ENCODE assay signal across 1 cellular context in the genomic region with DNA sequence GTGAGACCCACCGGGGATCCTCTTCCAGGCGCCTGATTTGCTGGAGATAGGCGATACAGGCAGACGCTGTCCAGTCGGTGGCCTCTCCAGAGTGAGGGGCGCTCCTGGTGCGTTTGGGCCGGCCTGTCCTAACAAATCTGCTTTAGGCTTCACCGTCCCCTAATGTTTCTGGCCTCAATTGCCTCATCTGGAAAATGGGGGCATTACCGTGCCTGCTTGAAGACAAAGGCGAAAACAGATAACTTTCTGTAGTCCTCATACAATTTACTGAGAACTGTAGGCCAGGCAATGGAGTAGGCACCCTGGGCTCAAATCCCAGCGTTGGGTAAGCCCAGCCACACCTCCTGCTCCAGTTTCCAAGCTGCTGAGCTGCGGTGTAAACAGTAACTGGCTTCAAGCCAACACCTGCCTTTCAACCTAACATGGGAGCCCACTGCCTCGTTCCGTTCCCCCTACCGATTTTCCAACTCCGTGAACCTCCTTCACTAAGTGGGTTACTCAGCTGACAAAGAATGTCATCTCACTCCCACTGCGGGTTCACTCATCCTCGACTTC.
TF ChIP-seq lines count a peak whose summit lies in the region.

No MANE protein-coding gene starts in this region.

TF ChIP-seq in GM12878, 131 proteins besides CTCF, POLR2A, EP300 and RAD21 (continued from another document):
- TF ChIP-seq, protein P1, sequence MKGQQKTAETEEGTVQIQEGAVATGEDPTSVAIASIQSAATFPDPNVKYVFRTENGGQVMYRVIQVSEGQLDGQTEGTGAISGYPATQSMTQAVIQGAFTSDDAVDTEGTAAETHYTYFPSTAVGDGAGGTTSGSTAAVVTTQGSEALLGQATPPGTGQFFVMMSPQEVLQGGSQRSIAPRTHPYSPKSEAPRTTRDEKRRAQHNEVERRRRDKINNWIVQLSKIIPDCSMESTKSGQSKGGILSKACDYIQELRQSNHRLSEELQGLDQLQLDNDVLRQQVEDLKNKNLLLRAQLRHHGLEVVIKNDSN (IDR thresholded peaks at IDR 0.05; ENCODE audit: borderline replicate concordance, extremely low read length, insufficient read depth, low read depth, low read length) = no peak
- TF ChIP-seq, protein P2, sequence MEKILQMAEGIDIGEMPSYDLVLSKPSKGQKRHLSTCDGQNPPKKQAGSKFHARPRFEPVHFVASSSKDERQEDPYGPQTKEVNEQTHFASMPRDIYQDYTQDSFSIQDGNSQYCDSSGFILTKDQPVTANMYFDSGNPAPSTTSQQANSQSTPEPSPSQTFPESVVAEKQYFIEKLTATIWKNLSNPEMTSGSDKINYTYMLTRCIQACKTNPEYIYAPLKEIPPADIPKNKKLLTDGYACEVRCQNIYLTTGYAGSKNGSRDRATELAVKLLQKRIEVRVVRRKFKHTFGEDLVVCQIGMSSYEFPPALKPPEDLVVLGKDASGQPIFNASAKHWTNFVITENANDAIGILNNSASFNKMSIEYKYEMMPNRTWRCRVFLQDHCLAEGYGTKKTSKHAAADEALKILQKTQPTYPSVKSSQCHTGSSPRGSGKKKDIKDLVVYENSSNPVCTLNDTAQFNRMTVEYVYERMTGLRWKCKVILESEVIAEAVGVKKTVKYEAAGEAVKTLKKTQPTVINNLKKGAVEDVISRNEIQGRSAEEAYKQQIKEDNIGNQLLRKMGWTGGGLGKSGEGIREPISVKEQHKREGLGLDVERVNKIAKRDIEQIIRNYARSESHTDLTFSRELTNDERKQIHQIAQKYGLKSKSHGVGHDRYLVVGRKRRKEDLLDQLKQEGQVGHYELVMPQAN (conservative IDR thresholded peaks at IDR 0.05) = no peak
- TF ChIP-seq SIN3A (IDR thresholded peaks at IDR 0.05; ENCODE audit: low read depth, low read length) = no peak
- TF ChIP-seq SMC3 (IDR thresholded peaks at IDR 0.05; ENCODE audit: borderline replicate concordance, low read length) = no peak; the same call in 1 of the 2 replicates
- no peak for TF ChIP-seq YY1 (IDR thresholded peaks at IDR 0.05; ENCODE audit: low read depth, low read length)
- TF ChIP-seq RUNX3 (IDR thresholded peaks at IDR 0.05; ENCODE audit: low read length) = no peak
- TF ChIP-seq, protein P3, sequence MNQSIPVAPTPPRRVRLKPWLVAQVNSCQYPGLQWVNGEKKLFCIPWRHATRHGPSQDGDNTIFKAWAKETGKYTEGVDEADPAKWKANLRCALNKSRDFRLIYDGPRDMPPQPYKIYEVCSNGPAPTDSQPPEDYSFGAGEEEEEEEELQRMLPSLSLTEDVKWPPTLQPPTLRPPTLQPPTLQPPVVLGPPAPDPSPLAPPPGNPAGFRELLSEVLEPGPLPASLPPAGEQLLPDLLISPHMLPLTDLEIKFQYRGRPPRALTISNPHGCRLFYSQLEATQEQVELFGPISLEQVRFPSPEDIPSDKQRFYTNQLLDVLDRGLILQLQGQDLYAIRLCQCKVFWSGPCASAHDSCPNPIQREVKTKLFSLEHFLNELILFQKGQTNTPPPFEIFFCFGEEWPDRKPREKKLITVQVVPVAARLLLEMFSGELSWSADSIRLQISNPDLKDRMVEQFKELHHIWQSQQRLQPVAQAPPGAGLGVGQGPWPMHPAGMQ (IDR thresholded peaks at IDR 0.05; ENCODE audit: borderline replicate concordance) = no peak
- TF ChIP-seq, protein P4, sequence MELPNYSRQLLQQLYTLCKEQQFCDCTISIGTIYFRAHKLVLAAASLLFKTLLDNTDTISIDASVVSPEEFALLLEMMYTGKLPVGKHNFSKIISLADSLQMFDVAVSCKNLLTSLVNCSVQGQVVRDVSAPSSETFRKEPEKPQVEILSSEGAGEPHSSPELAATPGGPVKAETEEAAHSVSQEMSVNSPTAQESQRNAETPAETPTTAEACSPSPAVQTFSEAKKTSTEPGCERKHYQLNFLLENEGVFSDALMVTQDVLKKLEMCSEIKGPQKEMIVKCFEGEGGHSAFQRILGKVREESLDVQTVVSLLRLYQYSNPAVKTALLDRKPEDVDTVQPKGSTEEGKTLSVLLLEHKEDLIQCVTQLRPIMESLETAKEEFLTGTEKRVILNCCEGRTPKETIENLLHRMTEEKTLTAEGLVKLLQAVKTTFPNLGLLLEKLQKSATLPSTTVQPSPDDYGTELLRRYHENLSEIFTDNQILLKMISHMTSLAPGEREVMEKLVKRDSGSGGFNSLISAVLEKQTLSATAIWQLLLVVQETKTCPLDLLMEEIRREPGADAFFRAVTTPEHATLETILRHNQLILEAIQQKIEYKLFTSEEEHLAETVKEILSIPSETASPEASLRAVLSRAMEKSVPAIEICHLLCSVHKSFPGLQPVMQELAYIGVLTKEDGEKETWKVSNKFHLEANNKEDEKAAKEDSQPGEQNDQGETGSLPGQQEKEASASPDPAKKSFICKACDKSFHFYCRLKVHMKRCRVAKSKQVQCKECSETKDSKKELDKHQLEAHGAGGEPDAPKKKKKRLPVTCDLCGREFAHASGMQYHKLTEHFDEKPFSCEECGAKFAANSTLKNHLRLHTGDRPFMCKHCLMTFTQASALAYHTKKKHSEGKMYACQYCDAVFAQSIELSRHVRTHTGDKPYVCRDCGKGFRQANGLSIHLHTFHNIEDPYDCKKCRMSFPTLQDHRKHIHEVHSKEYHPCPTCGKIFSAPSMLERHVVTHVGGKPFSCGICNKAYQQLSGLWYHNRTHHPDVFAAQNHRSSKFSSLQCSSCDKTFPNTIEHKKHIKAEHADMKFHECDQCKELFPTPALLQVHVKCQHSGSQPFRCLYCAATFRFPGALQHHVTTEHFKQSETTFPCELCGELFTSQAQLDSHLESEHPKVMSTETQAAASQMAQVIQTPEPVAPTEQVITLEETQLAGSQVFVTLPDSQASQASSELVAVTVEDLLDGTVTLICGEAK (IDR thresholded peaks at IDR 0.05; ENCODE audit: borderline replicate concordance) = no peak
- TF ChIP-seq GABPA (IDR thresholded peaks at IDR 0.05; ENCODE audit: low read depth) = peak; percentile 3; the same call in 1 of the 2 replicates
- no peak for TF ChIP-seq CBFB (IDR thresholded peaks at IDR 0.05; ENCODE audit: low read depth)
- TF ChIP-seq CHD1 (IDR thresholded peaks at IDR 0.05; ENCODE audit: low read depth, low read length) = no peak
- TF ChIP-seq ZZZ3 (IDR thresholded peaks at IDR 0.05; ENCODE audit: control insufficient read depth, insufficient read length, low read depth) = no peak
TF ChIP-seq in GM12878: peak in this region for 3.
